Comparison of ENCODE assay signal across 7 cellular contexts in the genomic region with DNA sequence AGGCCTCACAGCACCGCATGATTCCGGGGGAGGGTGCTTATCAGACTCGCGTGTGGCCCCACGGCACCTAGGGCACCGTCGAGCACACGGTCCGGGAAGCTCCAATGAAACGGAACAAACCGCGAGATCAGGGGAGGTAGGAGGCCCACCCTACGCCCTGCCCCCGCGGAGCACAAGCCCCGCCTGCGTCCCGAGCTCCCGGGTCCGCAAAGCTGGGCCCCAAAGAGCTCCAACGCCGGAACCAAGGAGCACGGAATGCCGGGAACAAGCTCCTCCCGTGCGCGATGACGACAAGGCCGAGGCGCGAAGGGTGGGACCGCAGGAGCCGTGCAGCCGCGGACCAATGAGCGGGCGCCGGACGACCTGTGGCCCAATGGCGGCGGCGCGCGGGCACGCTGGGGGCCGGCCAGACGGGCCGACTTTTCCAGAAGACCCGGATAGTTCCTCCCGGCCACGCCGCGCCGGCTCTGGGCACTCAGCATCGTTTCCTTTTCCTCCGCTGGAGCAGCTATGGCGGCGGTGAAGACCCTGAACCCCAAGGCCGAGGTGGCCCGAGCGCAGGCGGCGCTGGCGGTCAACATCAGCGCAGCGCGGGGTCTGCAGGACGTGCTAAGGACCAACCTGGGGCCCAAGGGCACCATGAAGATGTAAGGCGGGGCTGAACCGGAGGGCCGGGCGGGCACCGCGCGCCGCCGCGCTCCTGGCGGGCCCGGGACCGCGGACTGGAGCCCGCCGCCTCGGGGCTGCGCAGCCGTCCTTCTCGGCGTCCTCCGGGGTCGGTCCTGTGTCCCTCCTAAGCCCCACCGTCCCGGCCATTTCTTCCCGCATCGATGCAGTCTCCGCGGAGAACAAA.
DNase-seq lines count a peak whose midpoint lies in the region; ATAC-seq and TF ChIP-seq lines count a peak whose summit lies in the region.

Gene CCT6A, plus strand, starts transcription at position 427 of the 853 bp plus-strand sequence. Its CDS starts 84 bp downstream, at position 511.
Gene PSPH, minus strand, starts transcription at position 106 of the 853 bp plus-strand sequence. CDS start 30,232 bp downstream, outside the sequence.

- ATAC-seq in GM18508 (IDR thresholded peaks at IDR 0.05; ENCODE audit: insufficient read depth, unreplicated experiment) (peak; percentile 78), HG03025 (IDR thresholded peaks at IDR 0.05; ENCODE audit: low FRiP score, unreplicated experiment) (peak; percentile 97)

- no peak for TF ChIP-seq CTCF in retinal pigment epithelial cell (conservative IDR thresholded peaks at IDR 0.05; ENCODE audit: low read depth, low read length)

- DNase-seq in NCI-H2081 (lab: John Stamatoyannopoulos, UW) (peak; percentile 98 to 99), T1000 (lab: John Stamatoyannopoulos, UW) (peak; percentile 97), astrocyte of the hippocampus (ENCODE audit: low read depth, low spot score) (peak; percentile 100), hippocampal formation (lab: John Stamatoyannopoulos, UW) (peak; percentile 96 to 97), retinal pigment epithelial cell (ENCODE audit: low read depth) (peak; percentile 95)

- peak within 1 kb of the TSS; percentile 80 for H3K4me3 ChIP-seq in retinal pigment epithelial cell (ENCODE audit: low read length)

Comparison
In these comparisons a context has a peak if more than half of its experiments do, and no peak if none do; other contexts are left out.
1. Peak in every context shown above with its lines: DNase-seq, ATAC-seq and H3K4me3 ChIP-seq.